24 cellular contexts compared by ENCODE assay signal in the genomic region with DNA sequence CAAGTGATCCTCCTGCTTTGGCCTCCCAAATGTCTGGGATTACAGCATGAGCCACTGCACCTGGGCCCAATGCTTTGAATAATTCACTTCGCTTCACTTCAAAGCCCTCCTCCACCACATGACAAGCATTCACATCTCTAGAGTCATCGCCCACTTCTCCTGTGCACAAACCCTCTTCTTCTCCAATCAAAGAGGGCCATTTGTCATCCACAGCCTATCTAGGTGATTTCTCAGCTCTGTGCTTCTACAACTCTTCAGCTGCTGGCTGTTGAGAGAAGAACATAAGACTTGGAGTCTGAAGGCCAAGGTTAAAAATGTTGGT.
"Had no signal": no experiment of that assay in that cellular context is flagged by ENCODE, and none has a peak within 500 bp of the region (broad histone marks: within the 10 kb centered on the region; RNA-seq: fewer than 3 reads in every experiment).

No MANE protein-coding gene starts in this region.

- H3K4me1 Mint-ChIP-seq: nephron had no signal

- H3K36me3 ChIP-seq: neutrophil, pancreas, sigmoid colon, stomach, thoracic aorta, thyroid gland, tibial nerve, upper lobe of right lung, uterus had no signal

- H3K36me3 Mint-ChIP-seq: naive thymus-derived CD4-positive, alpha-beta T cell; natural killer cell; stimulated activated effector memory CD8-positive, alpha-beta T cell treated with anti-CD3 and anti-CD28 coated beads, Interleukin-12 subunit alpha, Interleukin-12 subunit beta, amount 100 ng/mL, for 72 hours; stimulated activated naive B cell treated with anti-CD40 and anti-IgM and Interleukin-4, amounts not matched to agents 10 μg/mL and 1 μg/mL and 100 μg/mL, for 72 hours; type B pancreatic cell had no signal

- H3K9me3 Mint-ChIP-seq: natural killer cell; nephron; stimulated activated effector memory CD8-positive, alpha-beta T cell treated with anti-CD3 and anti-CD28 coated beads, Interleukin-12 subunit alpha, Interleukin-12 subunit beta, amount 100 ng/mL, for 72 hours; stimulated activated naive B cell treated with anti-CD40 and anti-IgM and Interleukin-4, amounts not matched to agents 10 μg/mL and 1 μg/mL and 100 μg/mL, for 72 hours; type B pancreatic cell had no signal

- H3K4me3 Mint-ChIP-seq: naive thymus-derived CD4-positive, alpha-beta T cell; natural killer cell; nephron; stimulated activated effector memory CD8-positive, alpha-beta T cell treated with anti-CD3 and anti-CD28 coated beads, Interleukin-12 subunit alpha, Interleukin-12 subunit beta, amount 100 ng/mL, for 72 hours; stimulated activated naive B cell treated with anti-CD40 and anti-IgM and Interleukin-4, amounts not matched to agents 10 μg/mL and 1 μg/mL and 100 μg/mL, for 72 hours; type B pancreatic cell had no signal

- DNase-seq: naive thymus-derived CD4-positive, alpha-beta T cell; natural killer cell; nucleus accumbens; pancreas; psoas muscle; right cardiac atrium; sigmoid colon; small intestine; stimulated activated CD4-positive, alpha-beta T cell treated with anti-CD3 and anti-CD28 coated beads, Interleukin-15, amount 100 ng/mL, for 24 hours; stimulated activated CD4-positive, alpha-beta T cell treated with anti-CD3 and anti-CD28 coated beads, Interleukin-2, amount 100 ng/mL, for 24 hours; stimulated activated CD4-positive, alpha-beta T cell treated with anti-CD3 and anti-CD28 coated beads, Interleukin-2, amount 100 ng/mL, for 48 hours; stimulated activated CD4-positive, alpha-beta T cell treated with anti-CD3 and anti-CD28 coated beads, Interleukin-4, amount 100 ng/mL, for 24 hours; stimulated activated naive B cell treated with anti-CD40 and anti-IgM and Interleukin-4, amounts not matched to agents 10 μg/mL and 1 μg/mL and 100 μg/mL, for 72 hours; stimulated activated naive CD4-positive, alpha-beta T cell treated with Interleukin-2 at 50 U/mL for 16 hours; stomach; upper lobe of right lung; uterus had no signal

- H3K27ac ChIP-seq: neutrophil, pancreas, psoas muscle, sigmoid colon, stomach, thoracic aorta, thyroid gland, tibial nerve, upper lobe of right lung, uterus had no signal

- H3K27ac Mint-ChIP-seq: naive thymus-derived CD4-positive, alpha-beta T cell; natural killer cell; nephron; stimulated activated effector memory CD8-positive, alpha-beta T cell treated with anti-CD3 and anti-CD28 coated beads, Interleukin-12 subunit alpha, Interleukin-12 subunit beta, amount 100 ng/mL, for 72 hours; stimulated activated naive B cell treated with anti-CD40 and anti-IgM and Interleukin-4, amounts not matched to agents 10 μg/mL and 1 μg/mL and 100 μg/mL, for 72 hours; type B pancreatic cell had no signal

- ATAC-seq: naive thymus-derived CD4-positive, alpha-beta T cell; natural killer cell; psoas muscle; right cardiac atrium; stimulated activated effector memory CD8-positive, alpha-beta T cell treated with anti-CD3 and anti-CD28 coated beads, Interleukin-12 subunit alpha, Interleukin-12 subunit beta, amount 100 ng/mL, for 72 hours; stimulated activated naive B cell treated with anti-CD40 and anti-IgM and Interleukin-4, amounts not matched to agents 10 μg/mL and 1 μg/mL and 100 μg/mL, for 72 hours; upper lobe of right lung had no signal

- H3K4me1 ChIP-seq: pancreas, psoas muscle, sigmoid colon, stomach, thyroid gland, tibial nerve, upper lobe of right lung, uterus had no signal

- H3K4me3 ChIP-seq: pancreas, psoas muscle, sigmoid colon, stomach, thoracic aorta, thyroid gland, tibial nerve, upper lobe of right lung, uterus had no signal

- H3K27me3 ChIP-seq: pancreas, sigmoid colon, thyroid gland, tibial nerve, upper lobe of right lung, uterus had no signal

- FAIRE-seq: pancreas, small intestine had no signal

- H3K9me3 ChIP-seq: neutrophil, pancreas, psoas muscle, sigmoid colon, stomach, thoracic aorta, thyroid gland, tibial nerve, upper lobe of right lung, uterus had no signal
